23 cellular contexts compared by ENCODE assay signal in the genomic region with DNA sequence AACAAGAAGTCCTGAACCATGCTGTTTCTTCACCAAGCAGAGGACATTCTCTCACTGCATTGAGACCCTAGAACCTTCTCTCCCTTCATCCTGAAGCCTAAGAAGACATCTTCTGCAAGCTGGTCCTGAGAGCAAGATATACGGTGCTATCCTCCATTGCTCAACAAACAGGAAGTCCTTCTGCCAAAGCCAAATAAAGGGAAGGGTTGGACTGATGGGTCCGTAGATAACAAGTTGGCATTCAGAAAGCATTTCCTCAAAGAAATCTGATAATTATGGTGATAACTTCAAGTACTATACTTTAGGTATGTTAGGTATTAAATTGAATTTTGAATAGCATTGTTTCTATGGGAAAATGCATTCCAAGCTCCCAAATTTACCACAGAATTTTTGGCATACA. TPM values are rescaled to one million over a fixed set of nuclear protein-coding genes. Genes with fewer than 3 reads are reported as not detected.
"Had no signal": no experiment of that assay in that cellular context is flagged by ENCODE, and none has a peak within 500 bp of the region (broad histone marks: within the 10 kb centered on the region; RNA-seq: fewer than 3 reads in every experiment).

No MANE protein-coding gene starts in this region.

- H3K4me1 ChIP-seq: thyroid gland, uterus had no signal

- H3K27me3 ChIP-seq: heart right ventricle, thyroid gland, uterus had no signal

- H3K27ac ChIP-seq: coronary artery, epithelial cell of prostate, heart right ventricle, parathyroid adenoma, thyroid gland, uterus had no signal

- ATAC-seq: activated T-cell treated with anti-CD3 and anti-CD28 coated beads, Interleukin-2, amount 50 U/mL, for 72 hours; heart right ventricle; left colon; right cardiac atrium; stimulated activated naive CD8-positive, alpha-beta T cell treated with anti-CD3 and anti-CD28 coated beads, Interleukin-15, Interleukin-2, amounts not matched to agents 100 U/mL and 50 U/mL, for 24 hours had no signal

- H3K9me3 ChIP-seq: heart right ventricle, thyroid gland, uterus had no signal

- DNase-seq: activated CD4-positive, alpha-beta memory T cell treated with anti-CD3 and anti-CD28 coated beads for 36 hours; activated CD4-positive, alpha-beta T cell treated with anti-CD3 and anti-CD28 coated beads for 48 hours; activated effector memory CD4-positive, alpha-beta T cell treated with Interleukin-2 at 50 U/mL for 16 hours; activated naive CD4-positive, alpha-beta T cell treated with anti-CD3 and anti-CD28 coated beads for 36 hours; activated naive CD8-positive, alpha-beta T cell treated with anti-CD3 and anti-CD28 coated beads, Interleukin-2, amount 10 ng/mL, durations not matched to agents 7 days and 5 days; activated T-cell treated with anti-CD3 and anti-CD28 coated beads, Interleukin-2, amount 50 U/mL, for 72 hours; amniotic stem cell; cerebellar nuclear complex; endodermal cell; foreskin fibroblast; heart right ventricle; islet precursor cell; left colon; nephron progenitor cell; right cardiac atrium; stimulated activated CD4-positive, alpha-beta T cell treated with anti-CD3 and anti-CD28 coated beads, Interleukin-4, amount 100 ng/mL, for 4 hours; stimulated activated naive CD8-positive, alpha-beta T cell treated with anti-CD3 and anti-CD28 coated beads, Interleukin-15, Interleukin-2, amounts not matched to agents 100 U/mL and 50 U/mL, for 24 hours; substantia nigra; thyroid gland; uterus had no signal

- H3K4me3 ChIP-seq: coronary artery, heart right ventricle, thyroid gland, uterus had no signal

- H3K36me3 ChIP-seq: heart right ventricle, thyroid gland, uterus had no signal

- H3K9ac ChIP-seq: parathyroid adenoma had no signal

RNA-seq across cellular contexts. Expression of a gene that starts 23.3 kb away (rescaled TPM):
- total RNA-seq: activated CD4-positive, alpha-beta memory T cell treated with anti-CD3 and anti-CD28 coated beads for 36 hours; activated naive CD4-positive, alpha-beta T cell treated with anti-CD3 and anti-CD28 coated beads for 36 hours; activated naive CD8-positive, alpha-beta T cell treated with anti-CD3 and anti-CD28 coated beads, Interleukin-2, amount 10 ng/mL, durations not matched to agents 7 days and 5 days; activated T-cell treated with anti-CD3 and anti-CD28 coated beads, Interleukin-2, amount 50 U/mL, for 72 hours had no signal
